8 cellular contexts compared by ENCODE assay signal in the genomic region with DNA sequence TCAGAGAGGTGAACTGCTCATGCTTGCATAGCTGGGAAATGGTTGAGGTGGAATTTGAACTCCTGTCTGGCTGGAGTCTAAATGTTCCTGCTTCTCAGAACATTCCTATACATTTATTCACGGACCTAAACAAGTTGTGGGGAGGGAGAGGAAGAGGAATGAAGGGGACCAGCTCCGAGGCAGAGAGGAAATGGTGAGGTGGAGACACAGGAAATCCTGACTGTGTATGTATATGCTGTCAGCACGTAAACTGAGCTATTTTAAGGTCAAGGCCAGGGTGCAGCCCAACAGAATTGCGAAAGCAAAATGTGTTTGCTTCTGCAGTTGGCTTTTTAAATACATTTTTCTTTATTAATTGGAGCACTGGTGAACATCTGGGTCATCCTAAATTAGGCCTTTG.
DNase-seq lines count a peak whose midpoint lies in the region; ATAC-seq and TF ChIP-seq lines count a peak whose summit lies in the region.

No MANE protein-coding gene starts in this region.

- H3K27me3 ChIP-seq in neutrophil: no peaks in the 10 kb centered on the region

- H3K4me1 ChIP-seq in neutrophil (ENCODE audit: control insufficient read depth in 1 of 2, insufficient read depth in 1 of 2, low read depth in 1 of 2, low read length in 1 of 2): peaks cover 50 to 52% of the 10 kb centered on the region in 2 experiments

- TF ChIP-seq CTCF in neutrophil (IDR thresholded peaks at IDR 0.05): no peak

- peak overlapping the region; percentile 20 to 35 for H3K4me3 ChIP-seq in neutrophil (ENCODE audit: low read depth in 1 of 2, low read length in 1 of 2)

- DNase-seq in AML-193 (lab: John Stamatoyannopoulos, UW): peak; percentile 84 to 90
- DNase-seq in RPMI7951 (ENCODE audit: low read depth): peak; percentile 34
- DNase-seq in dermis blood vessel endothelial cell: peak; percentile 86
- no peak for DNase-seq in GM19238 (ENCODE audit: insufficient read length, low spot score)

- no peaks in the 10 kb centered on the region for H3K9me3 ChIP-seq in neutrophil

- H3K27ac ChIP-seq in neutrophil: peak overlapping the region; percentile 83

- no peaks in the 10 kb centered on the region for H3K36me3 ChIP-seq in neutrophil

- ATAC-seq in GM21526 (IDR thresholded peaks at IDR 0.05; ENCODE audit: low FRiP score, unreplicated experiment) (peak; percentile 67), HG03095 (IDR thresholded peaks at IDR 0.05; ENCODE audit: unreplicated experiment) (no peak), HG02973 (IDR thresholded peaks at IDR 0.05; ENCODE audit: unreplicated experiment) (no peak)
